Comparison of ENCODE assay signal across 9 cellular contexts in the genomic region with DNA sequence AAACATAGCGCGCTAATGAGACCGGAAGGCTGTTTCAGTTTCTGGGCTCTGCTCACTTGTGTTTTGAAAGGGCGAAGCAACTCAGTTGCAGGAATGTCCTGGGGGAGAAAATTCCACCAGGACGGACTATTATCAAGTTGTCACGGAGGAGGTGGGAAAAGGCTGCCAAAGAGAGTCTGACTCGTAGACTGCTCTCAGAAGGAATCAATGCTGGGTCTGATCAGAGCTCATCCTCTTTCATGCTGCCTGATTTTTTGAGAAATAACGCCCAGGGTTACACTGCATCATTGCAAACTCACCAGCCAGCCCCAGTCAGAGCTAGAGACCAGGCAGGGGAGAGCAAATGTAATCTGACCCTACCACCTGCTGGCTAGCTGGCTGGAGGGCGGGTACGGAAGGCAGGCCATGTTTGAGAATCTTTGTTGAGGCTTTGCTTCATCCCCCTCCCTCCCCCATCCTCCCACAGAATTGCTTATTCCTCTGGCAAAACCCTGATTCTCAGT. TPM values are rescaled to one million over a fixed set of nuclear protein-coding genes. Genes with fewer than 3 reads are reported as not detected.
DNase-seq lines count a peak whose midpoint lies in the region; ATAC-seq, FAIRE-seq and TF ChIP-seq lines count a peak whose summit lies in the region.
"Had no signal": no experiment of that assay in that cellular context is flagged by ENCODE, and none has a peak within 500 bp of the region (broad histone marks: within the 10 kb centered on the region; RNA-seq: fewer than 3 reads in every experiment).

No MANE protein-coding gene starts in this region.

- ATAC-seq in K562: peak; percentile 91
- peak; percentile 48 for ATAC-seq in left lung
- ATAC-seq in GM19324 (IDR thresholded peaks at IDR 0.05; ENCODE audit: low FRiP score, unreplicated experiment): no peak
- ATAC-seq in HG03139 (IDR thresholded peaks at IDR 0.05; ENCODE audit: unreplicated experiment): no peak

- peak in 1 of 2 experiments; percentile 26; a peak in 1 of 4 replicates for TF ChIP-seq RAD21 in K562 (CRISPR knock-in tag; conservative IDR thresholded peaks at IDR 0.05 in 1 of 2, IDR thresholded peaks at IDR 0.05 in 1 of 2)

- FAIRE-seq in K562 (lab: Jason Lieb, UNC): no peak

- CTCF ChIA-PET in AG04450 (lab: Charles Lee): interaction anchor here (1.5 to 3.3 kb wide), 4 partner anchors 9 to 138 kb away, joined by 5 to 13 read pairs (median 10); no protein-coding TSS in a partner anchor
- CTCF ChIA-PET in K562 (lab: Yijun Ruan, JAX; ENCODE audit: low intra/inter-chr PET ratio): no interaction called here

- H3K4me3 ChIP-seq in AG04450 (ENCODE audit: low read depth, low read length) (peak overlapping the region; percentile 20; the same call in 1 of the 2 replicates), K562 (no peak overlapping the region), left lung (no peak overlapping the region), Karpas-422 (ENCODE audit: low read length) (no peak overlapping the region)
- no peak overlapping the region for H3K4me3 ChIP-seq in effector memory CD4-positive, alpha-beta T cell (ENCODE audit: insufficient read depth, low read depth, low read length, poor library complexity, severe bottlenecking)
- H3K4me3 ChIP-seq: BLaER1 had no signal

- no peak overlapping the region for H3K27ac ChIP-seq in AG04450 (ENCODE audit: low read depth, low read length)
- no peak overlapping the region for H3K27ac ChIP-seq in K562 (ENCODE audit: extremely low read depth, low read depth, low read length)
- H3K27ac ChIP-seq in left lung: no peak overlapping the region
- no peak overlapping the region for H3K27ac ChIP-seq in Karpas-422 (ENCODE audit: low read length)
- H3K27ac ChIP-seq in effector memory CD4-positive, alpha-beta T cell (ENCODE audit: insufficient read depth, low read length, poor library complexity, severe bottlenecking): no peak overlapping the region
- H3K27ac ChIP-seq: BLaER1 had no signal

- H4K20me1 ChIP-seq in K562 (replicated peaks; ENCODE audit: control insufficient read depth, insufficient read depth, low read length) (peaks cover 4% of the 10 kb centered on the region; the same call in 1 of the 2 replicates), Karpas-422 (ENCODE audit: insufficient read depth, low read depth, low read length) (no peaks in the 10 kb centered on the region)
- H4K20me1 ChIP-seq: BLaER1 had no signal

- H3K36me3 ChIP-seq in K562 (ENCODE audit: control insufficient read depth, insufficient read depth, low read length): no peaks in the 10 kb centered on the region
- no peaks in the 10 kb centered on the region for H3K36me3 ChIP-seq in left lung
- H3K36me3 ChIP-seq in Karpas-422 (ENCODE audit: insufficient read depth, low read length): no peaks in the 10 kb centered on the region
- H3K36me3 ChIP-seq in effector memory CD4-positive, alpha-beta T cell (ENCODE audit: control insufficient read depth, insufficient read depth, low read length): no peaks in the 10 kb centered on the region
- H3K36me3 ChIP-seq: BLaER1 had no signal

- H2AFZ ChIP-seq in K562 (ENCODE audit: low read depth, low read length) (no peak overlapping the region), Karpas-422 (ENCODE audit: low read length) (no peak overlapping the region)

- H3K9me1 ChIP-seq in K562 (ENCODE audit: control insufficient read depth, insufficient read depth, low read length): no peaks in the 10 kb centered on the region

- in situ Hi-C loops in K562 (cut with MboI): no loop called here

- DNase-seq in AG04450 (ENCODE audit: low read depth, low spot score): peak; percentile 4
- peak; percentile 2 for DNase-seq in NCI-H1417 treated with DMSO at 0.1 percent for 48 hours (lab: John Stamatoyannopoulos, UW)
- peak in 3 of 4 experiments; percentile 21 to 50 (median 35) for DNase-seq in K562 (ENCODE audit: extremely low read depth in 1 of 4, low spot score in 3 of 4)
- DNase-seq in left lung: no peak
- no peak for DNase-seq in Karpas-422
- no peak for DNase-seq in effector memory CD4-positive, alpha-beta T cell

- no peak for TF ChIP-seq POLR2A in K562 (conservative IDR thresholded peaks at IDR 0.05)

- H3K27me3 ChIP-seq in AG04450 (ENCODE audit: control insufficient read depth, insufficient read depth, low read length): peaks cover 7% of the 10 kb centered on the region
- peaks cover 10 to 39% of the 10 kb centered on the region in 2 experiments for H3K27me3 ChIP-seq in K562 (ENCODE audit: control insufficient read depth in 2 of 2, insufficient read depth in 2 of 2, low read length in 2 of 2)
- no peaks in the 10 kb centered on the region for H3K27me3 ChIP-seq in left lung
- H3K27me3 ChIP-seq in Karpas-422 (ENCODE audit: low read length): no peaks in the 10 kb centered on the region
- H3K27me3 ChIP-seq in effector memory CD4-positive, alpha-beta T cell (replicated peaks; ENCODE audit: control insufficient read depth, insufficient read depth, low read length, poor library complexity, severe bottlenecking): no peaks in the 10 kb centered on the region
- H3K27me3 ChIP-seq: BLaER1 had no signal

- H3K9me2 ChIP-seq in Karpas-422 (replicated peaks; ENCODE audit: insufficient read depth, low read length): no peaks in the 10 kb centered on the region

- H3K9ac ChIP-seq in K562 (ENCODE audit: insufficient read depth in 1 of 2, low read depth in 2 of 2, low read length in 2 of 2) (no peak overlapping the region), Karpas-422 (ENCODE audit: low read length) (no peak overlapping the region)
- H3K9ac ChIP-seq: BLaER1 had no signal

- H3K9me3 ChIP-seq in AG04450 (ENCODE audit: control insufficient read depth, insufficient read depth, low read length) (no peaks in the 10 kb centered on the region), K562 (replicated peaks; ENCODE audit: control insufficient read depth, insufficient read depth, low read depth, low read length) (no peaks in the 10 kb centered on the region), left lung (no peaks in the 10 kb centered on the region), Karpas-422 (ENCODE audit: low read length) (no peaks in the 10 kb centered on the region)
- H3K9me3 ChIP-seq in effector memory CD4-positive, alpha-beta T cell (ENCODE audit: control insufficient read depth, low read length): no peaks in the 10 kb centered on the region

- no TSS peak for BruUV-seq in K562 (replicated peaks; lab: Mats Ljungman, UMichigan)

- H3K79me2 ChIP-seq in K562 (ENCODE audit: control insufficient read depth, insufficient read depth, low read length) (no peaks in the 10 kb centered on the region), Karpas-422 (ENCODE audit: low read length) (no peaks in the 10 kb centered on the region)

- no peak for TF ChIP-seq EP300 in K562 (IDR thresholded peaks at IDR 0.05; ENCODE audit: low read length)

- H3K4me1 ChIP-seq in K562 (replicated peaks in 1 of 2; ENCODE audit: control insufficient read depth in 2 of 2, insufficient read depth in 2 of 2, low read length in 2 of 2) (no peaks in the 10 kb centered on the region; a peak in 1 of 5 replicates), left lung (no peaks in the 10 kb centered on the region), Karpas-422 (ENCODE audit: low read length) (no peaks in the 10 kb centered on the region)
- H3K4me1 ChIP-seq in effector memory CD4-positive, alpha-beta T cell (ENCODE audit: control insufficient read depth, insufficient read depth, low read length, poor library complexity, severe bottlenecking): no peaks in the 10 kb centered on the region

- TF ChIP-seq CTCF in AG04450 (IDR thresholded peaks at IDR 0.05; ENCODE audit: low read depth, low read length): no peak
- TF ChIP-seq CTCF in K562 (IDR thresholded peaks at IDR 0.05 in 2 of 3, conservative IDR thresholded peaks at IDR 0.05 in 1 of 3; ENCODE audit: insufficient read depth in 2 of 3, low read depth in 1 of 3, low read length in 3 of 3): 0 out of 6 replicates have a peak, but pooled peaks of 1 of the 3 experiments have one; percentile 24
- no peak for TF ChIP-seq CTCF in left lung (IDR thresholded peaks at IDR 0.05)

- intact Hi-C loops in K562 (cut with micrococcal nuclease) (no loop called here), left lung (cut with DNase I) (loop anchor here in 1 of 2 donors (10.0 kb wide), 1 partner anchor 130 kb away; no protein-coding TSS in a partner anchor)

- POLR2A ChIA-PET in AG04450 (lab: Yijun Ruan, JAX) (interaction anchor here (0.5 kb wide), 1 partner anchor 413 kb away, joined by 3 read pairs; no protein-coding TSS in a partner anchor), K562 (lab: Yijun Ruan, JAX) (interaction anchor here (0.6 to 0.8 kb wide), 2 partner anchors 12 to 421 kb away, joined by 3 read pairs; no protein-coding TSS in a partner anchor)

- whole genome bisulfite sequencing in K562 (ENCODE audit: insufficient coverage, low coverage, missing lambda C conversion rate): 13% methylated on average over 10 of the region's 10 CpGs

- H3K4me2 ChIP-seq in K562 (ENCODE audit: insufficient read depth, low read length) (no peak overlapping the region), Karpas-422 (ENCODE audit: low read depth, low read length, poor library complexity, severe bottlenecking) (no peak overlapping the region)

RNA-seq across cellular contexts. Expression of a gene that starts 36.4 kb away (rescaled TPM):
- polyA plus RNA-seq in AG04450 (2011; rRNA removed) (11.0 and 14.7 TPM in 2 replicates), K562 (2011; rRNA removed) (1.4 and 2.0 TPM in 2 replicates), K562 (2014; fragmentation: Illumina TruSeq; extraction: Trizol) (4.6 and 5.4 TPM in 2 replicates), K562 (2014; fragmentation: Nextera tagmentation; extraction: Ambion mirVana) (under 1 TPM; 0.17 to 0.59 TPM), K562 (2014; rRNA removed) (2.3 and 4.3 TPM in 2 replicates)
- polyA minus RNA-seq in AG04450 (2011; rRNA and poly(A)+ RNA removed): 15.1 and 17.4 TPM in 2 replicates
- total RNA-seq in K562 (2011; cell fraction: chromatin; rRNA removed; ENCODE audit: low replicate concordance): 5.2 and 6.0 TPM in 2 replicates
- 3.3 TPM in 2 replicates for total RNA-seq in K562 (2011; cell fraction: nucleolus; rRNA removed)
- total RNA-seq in K562 (2011; cell fraction: nucleoplasm; rRNA removed): 3.4 and 4.0 TPM in 2 replicates
- total RNA-seq in K562 (2014; rRNA removed) (1.2 and 1.8 TPM in 2 replicates), K562 (2014; rRNA removed; fragmentation: Illumina TruSeq; extraction: Trizol) (1.9 and 2.0 TPM in 2 replicates), K562 (2015; rRNA removed; fragmentation: Illumina TruSeq; extraction: Trizol) (1.5 and 1.7 TPM in 2 replicates), K562 (2021) (8.4 and 8.9 TPM in 2 replicates), left lung (10 to 100 TPM; 17.6 to 22.8 TPM)
- polyA plus RNA-seq in K562 (2011; cell fraction: cytosol; rRNA removed): 1.7 and 2.0 TPM in 2 replicates
- polyA plus RNA-seq in K562 (2011; cell fraction: nucleus; rRNA removed): 2.0 and 4.6 TPM in 2 replicates
- 4.2 and 4.9 TPM in 2 replicates for polyA plus RNA-seq in K562 (2012)
- 1.3 and 1.4 TPM in 2 replicates for polyA minus RNA-seq in K562 (2011; rRNA and poly(A)+ RNA removed)
- polyA minus RNA-seq in K562 (2011; cell fraction: cytosol; rRNA and poly(A)+ RNA removed): 2.7 and 3.0 TPM in 2 replicates
- 2.0 and 2.9 TPM in 2 replicates for polyA minus RNA-seq in K562 (2011; cell fraction: nucleus; rRNA and poly(A)+ RNA removed)
- 15.9 and 19.1 TPM in 2 replicates for total RNA-seq in Karpas-422 (2014; rRNA removed; shearing (Covaris generic); ENCODE audit: low replicate concordance)

Comparison
In these comparisons a context has a peak if more than half of its experiments do, and no peak if none do; other contexts are left out.
1. DNase-seq: peak in AG04450 (single experiment), NCI-H1417 treated with DMSO at 0.1 percent for 48 hours (single experiment) and K562 (3 of 4); none in left lung (0 of 2), Karpas-422 (single experiment) and effector memory CD4-positive, alpha-beta T cell (0 of 3).
2. ATAC-seq: peak in K562 (single experiment) and left lung (single experiment); none in GM19324 (single experiment) and HG03139 (single experiment).